30 cellular contexts compared by ENCODE assay signal in the genomic region with DNA sequence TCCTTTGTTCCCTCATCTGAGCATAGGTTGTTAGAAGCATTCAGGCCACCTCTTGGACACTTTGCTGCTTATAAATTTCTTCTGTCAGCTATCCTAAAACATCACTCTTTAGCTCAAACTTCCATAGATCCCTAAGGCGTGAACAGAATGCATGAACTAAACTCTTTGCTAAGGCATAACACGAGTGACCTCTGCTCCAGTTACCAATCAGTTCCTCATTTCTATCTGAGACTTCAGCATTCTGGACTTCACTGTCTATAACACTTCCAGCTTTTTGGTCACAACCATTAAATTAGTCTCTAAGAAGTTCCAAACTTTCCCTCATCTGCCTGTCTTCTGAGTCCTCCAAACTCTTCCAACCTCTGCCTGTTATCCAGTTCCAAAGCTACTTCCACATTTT. TPM values are rescaled to one million over a fixed set of nuclear protein-coding genes. Genes with fewer than 3 reads are reported as not detected.
"Had no signal": no experiment of that assay in that cellular context is flagged by ENCODE, and none has a peak within 500 bp of the region (broad histone marks: within the 10 kb centered on the region; RNA-seq: fewer than 3 reads in every experiment).

No MANE protein-coding gene starts in this region.

- H3K4me2 ChIP-seq: smooth muscle cell had no signal

- H3K36me3 ChIP-seq: gastrocnemius medialis, neutrophil, pancreas, right lobe of liver, suprapubic skin, transverse colon, vagina had no signal

- FAIRE-seq: keratinocyte, pancreas had no signal

- H3K4me3 ChIP-seq: gastrocnemius medialis, lung, mucosa of descending colon, pancreas, right lobe of liver, smooth muscle cell, suprapubic skin, transverse colon, vagina had no signal

- H3K27me3 ChIP-seq: gastrocnemius medialis, neutrophil, pancreas, right lobe of liver, transverse colon, vagina had no signal

- H3K4me1 ChIP-seq: gastrocnemius medialis, pancreas, suprapubic skin, transverse colon, vagina had no signal

- ATAC-seq: esophagus mucosa; gastrocnemius medialis; mucosa of descending colon; natural killer cell treated with Interleukin-12 subunit alpha and Interleukin-12 subunit beta and Interleukin-15 and Interleukin-18, amount 100 ng/mL, for 72 hours; pancreas; right lobe of liver; stimulated activated naive CD8-positive, alpha-beta T cell treated with anti-CD3 and anti-CD28 coated beads, Interleukin-15, amount 100 ng/mL, for 72 hours had no signal

- DNase-seq: effector CD8-positive, alpha-beta T cell; endodermal cell; foreskin fibroblast; gastrocnemius medialis; head of caudate nucleus; mesenchymal stem cell; mucosa of descending colon; naive B cell; pancreas; right lobe of liver; stimulated activated CD4-positive, alpha-beta T cell treated with anti-CD3 and anti-CD28 coated beads, Interleukin-12 subunit alpha, Interleukin-12 subunit beta, amount 100 ng/mL, for 4 hours; stimulated activated CD4-positive, alpha-beta T cell treated with anti-CD3 and anti-CD28 coated beads, Interleukin-1b, Interleukin-23, amount 100 ng/mL, for 48 hours; stimulated activated CD4-positive, alpha-beta T cell treated with anti-CD3 and anti-CD28 coated beads, Interleukin-4, amount 100 ng/mL, for 1 hour; stimulated activated CD8-positive, alpha-beta memory T cell treated with anti-CD3 and anti-CD28 coated beads, Interleukin-4, amount 100 ng/mL, for 48 hours; stimulated activated naive CD4-positive, alpha-beta T cell; stimulated activated naive CD8-positive, alpha-beta T cell treated with anti-CD3 and anti-CD28 coated beads, Interleukin-15, amount 100 ng/mL, for 72 hours; transverse colon had no signal

- H3K9me3 ChIP-seq: gastrocnemius medialis, neutrophil, pancreas, right lobe of liver, transverse colon had no signal

- H3K27ac ChIP-seq: epithelial cell of prostate, gastrocnemius medialis, neutrophil, pancreas, right lobe of liver, suprapubic skin, transverse colon, vagina had no signal

RNA-seq across cellular contexts. Expression of a gene that starts 8.3 kb away (rescaled TPM):
- total RNA-seq: gastrocnemius medialis; glomerular endothelial cell; liver; mesothelial cell of epicardium; natural killer cell treated with Interleukin-12 subunit alpha and Interleukin-12 subunit beta and Interleukin-15 and Interleukin-18, amount 100 ng/mL, for 72 hours; neural crest cell; smooth muscle cell; suprapubic skin; vagina had no signal
- polyA plus RNA-seq: keratinocyte, smooth muscle cell had no signal
